ENCODE assay signal across 12 cellular contexts in genomic region chr7:155381852-155382801, GRCh38.
DNase-seq lines count a peak whose midpoint lies in the region; ATAC-seq, FAIRE-seq and TF ChIP-seq lines count a peak whose summit lies in the region.
"Had no signal": no experiment of that assay in that cellular context is flagged by ENCODE, and none has a peak within 500 bp of the region (broad histone marks: within the 10 kb centered on the region; RNA-seq: fewer than 3 reads in every experiment).

No MANE protein-coding gene starts in this region.

- H3K27me3 ChIP-seq in AG04450 (ENCODE audit: control insufficient read depth, insufficient read depth, low read length) (peaks cover 71% of the 10 kb centered on the region), IMR-90 (ENCODE audit: control insufficient read depth, insufficient read depth, low read length) (peaks cover 70% of the 10 kb centered on the region), H1 (replicated peaks in 1 of 4; ENCODE audit: control insufficient read depth in 3 of 4, extremely low read depth in 1 of 4, insufficient read depth in 3 of 4, low read length in 3 of 4) (peaks cover 75 to 90% (median 84%) of the 10 kb centered on the region in 4 experiments)

- FAIRE-seq in H1 (lab: Jason Lieb, UNC) = no peak

- peak overlapping the region; percentile 80; the same call in 1 of the 2 replicates for H2BK12ac ChIP-seq in H1 (ENCODE audit: low read depth, low read length)

- TF ChIP-seq POLR2A in IMR-90 (IDR thresholded peaks at IDR 0.05; ENCODE audit: low read depth, low read length) = no peak
- TF ChIP-seq POLR2A in H1 (IDR thresholded peaks at IDR 0.05; ENCODE audit: control extremely low read depth in 1 of 2, low read depth in 2 of 2, low read length in 2 of 2) = no peak

- H3K9me3 Mint-ChIP-seq in natural killer cell treated with Interleukin-12 subunit alpha and Interleukin-12 subunit beta and Interleukin-15 and Interleukin-18, amount 100 ng/mL, for 72 hours = no peaks in the 10 kb centered on the region
- H3K9me3 Mint-ChIP-seq in activated CD8-positive, alpha-beta T cell treated with anti-CD3 and anti-CD28 coated beads for 36 hours = no peaks in the 10 kb centered on the region

- no peak overlapping the region for H2BK15ac ChIP-seq in IMR-90 (ENCODE audit: low read depth, low read length)
- peak overlapping the region; percentile 95; the same call in 1 of the 2 replicates for H2BK15ac ChIP-seq in H1 (ENCODE audit: low read length)

- no peaks in the 10 kb centered on the region for H4K20me1 ChIP-seq in IMR-90 (ENCODE audit: insufficient read depth, low read length)
- H4K20me1 ChIP-seq in H1 (replicated peaks in 1 of 2; ENCODE audit: control insufficient read depth in 1 of 2, insufficient read depth in 2 of 2, low read length in 2 of 2) = peaks cover 21 to 27% of the 10 kb centered on the region in 2 experiments

- no peak for TF ChIP-seq EP300 in H1 (IDR thresholded peaks at IDR 0.05; ENCODE audit: borderline replicate concordance in 1 of 2, low read depth in 2 of 2, low read length in 2 of 2)

- TF ChIP-seq RAD21 in IMR-90 (IDR thresholded peaks at IDR 0.05; ENCODE audit: low read length) (no peak), H1 (IDR thresholded peaks at IDR 0.05 in 1 of 2, conservative IDR thresholded peaks at IDR 0.05 in 1 of 2; ENCODE audit: low read depth in 2 of 2, low read length in 2 of 2) (no peak)

- no peak overlapping the region for H3K23ac ChIP-seq in IMR-90 (ENCODE audit: low read depth, low read length)
- H3K23ac ChIP-seq in H1 (ENCODE audit: insufficient read length) = no peak overlapping the region

- peaks cover 11 to 14% of the 10 kb centered on the region in 2 donors for H3K4me1 Mint-ChIP-seq in natural killer cell treated with Interleukin-12 subunit alpha and Interleukin-12 subunit beta and Interleukin-15 and Interleukin-18, amount 100 ng/mL, for 72 hours (ENCODE audit: low read depth in 2 of 2)
- peaks cover 17% of the 10 kb centered on the region for H3K4me1 Mint-ChIP-seq in activated CD8-positive, alpha-beta T cell treated with anti-CD3 and anti-CD28 coated beads for 36 hours (ENCODE audit: low read depth)

- H4K8ac ChIP-seq in IMR-90 (ENCODE audit: low read depth in 2 of 2, low read length in 2 of 2) (no peak overlapping the region), H1 (ENCODE audit: extremely low read depth, insufficient read depth, low read length) (no peak overlapping the region; the same call in 1 of the 2 replicates)

- H3K4ac ChIP-seq in IMR-90 (ENCODE audit: low read depth, low read length) (no peak overlapping the region), H1 (replicated peaks; ENCODE audit: insufficient read length, low read depth, low read length) (peak overlapping the region; percentile 69)

- H3K36me3 Mint-ChIP-seq in natural killer cell treated with Interleukin-12 subunit alpha and Interleukin-12 subunit beta and Interleukin-15 and Interleukin-18, amount 100 ng/mL, for 72 hours = no peaks in the 10 kb centered on the region
- H3K36me3 Mint-ChIP-seq in activated CD8-positive, alpha-beta T cell treated with anti-CD3 and anti-CD28 coated beads for 36 hours (ENCODE audit: low read depth) = no peaks in the 10 kb centered on the region

- CTCF ChIA-PET in AG04450 (lab: Charles Lee) (interaction anchor here (2.3 kb wide), 1 partner anchor 37 kb away, joined by 11 read pairs; no protein-coding TSS in a partner anchor), IMR-90 (lab: Yijun Ruan, JAX) (interaction anchor here (1.0 kb wide), 1 partner anchor 182 kb away, joined by 3 read pairs; no protein-coding TSS in a partner anchor), H1 (lab: Charles Lee; ENCODE audit: partially characterized antibody) (interaction anchor here (0.8 to 6.3 kb wide), 9 partner anchors 9 to 455 kb away, joined by 3 to 81 read pairs (median 5); no protein-coding TSS in a partner anchor)
- CTCF ChIA-PET in activated CD8-positive, alpha-beta T cell treated with anti-CD3 and anti-CD28 coated beads for 36 hours (lab: Charles Lee) = interaction anchor here (1.3 to 4.0 kb wide), 2 partner anchors 65 to 151 kb away, joined by 4 to 26 read pairs; no protein-coding TSS in a partner anchor

- no peaks in the 10 kb centered on the region for H3K36me3 ChIP-seq in IMR-90 (ENCODE audit: control insufficient read depth, insufficient read depth, low read length)
- H3K36me3 ChIP-seq in H1 (ENCODE audit: control insufficient read depth in 2 of 4, insufficient read depth in 4 of 4, low read length in 3 of 4) = no peaks in the 10 kb centered on the region; a peak in 1 of 8 replicates
- H3K36me3 ChIP-seq: left lung had no signal

- TF ChIP-seq CTCF in AG04450 (IDR thresholded peaks at IDR 0.05; ENCODE audit: low read depth, low read length) (no peak), IMR-90 (conservative IDR thresholded peaks at IDR 0.05; ENCODE audit: low read depth, low read length) (no peak), H1 (IDR thresholded peaks at IDR 0.05; ENCODE audit: control extremely low read depth in 1 of 3, insufficient read depth in 1 of 3, low read depth in 1 of 3, low read length in 3 of 3) (no peak)
- TF ChIP-seq CTCF in activated CD8-positive, alpha-beta T cell treated with anti-CD3 and anti-CD28 coated beads for 36 hours (IDR thresholded peaks at IDR 0.05) = no peak

- H3K9me3 ChIP-seq in AG04450 (ENCODE audit: control insufficient read depth, insufficient read depth, low read length) (no peaks in the 10 kb centered on the region; the same call in 1 of the 2 replicates), IMR-90 (ENCODE audit: control insufficient read depth, insufficient read depth, low read length) (no peaks in the 10 kb centered on the region), H1 (ENCODE audit: insufficient read depth in 2 of 2, low read depth in 1 of 2, low read length in 1 of 2) (no peaks in the 10 kb centered on the region)
- H3K9me3 ChIP-seq: left lung had no signal

- no peak overlapping the region for H3K27ac Mint-ChIP-seq in natural killer cell treated with Interleukin-12 subunit alpha and Interleukin-12 subunit beta and Interleukin-15 and Interleukin-18, amount 100 ng/mL, for 72 hours
- H3K27ac Mint-ChIP-seq in activated CD8-positive, alpha-beta T cell treated with anti-CD3 and anti-CD28 coated beads for 36 hours = no peak overlapping the region

- peaks cover 44 to 47% of the 10 kb centered on the region in 2 donors for H3K27me3 Mint-ChIP-seq in natural killer cell treated with Interleukin-12 subunit alpha and Interleukin-12 subunit beta and Interleukin-15 and Interleukin-18, amount 100 ng/mL, for 72 hours
- H3K27me3 Mint-ChIP-seq in activated CD8-positive, alpha-beta T cell treated with anti-CD3 and anti-CD28 coated beads for 36 hours = peaks cover 73% of the 10 kb centered on the region

- ATAC-seq in IMR-90 (ENCODE audit: low read depth) (peak; percentile 25; the same call in 1 of the 2 replicates), HG03039 (IDR thresholded peaks at IDR 0.05; ENCODE audit: unreplicated experiment) (no peak)
- ATAC-seq in natural killer cell treated with Interleukin-12 subunit alpha and Interleukin-12 subunit beta and Interleukin-15 and Interleukin-18, amount 100 ng/mL, for 72 hours = no peak
- ATAC-seq in activated CD8-positive, alpha-beta T cell treated with anti-CD3 and anti-CD28 coated beads for 36 hours = no peak
- ATAC-seq: activated CD4-positive, CD25-positive, alpha-beta regulatory T cell treated with anti-CD3 and anti-CD28 coated beads, Interleukin-2, amount 50 U/mL, for 24 hours; left lung had no signal

- H3K9me1 ChIP-seq in IMR-90 (ENCODE audit: insufficient read depth, low read length) = no peaks in the 10 kb centered on the region

- POLR2A ChIA-PET in AG04450 (lab: Yijun Ruan, JAX) = no interaction called here
- POLR2A ChIA-PET in IMR-90 (lab: Charles Lee; ENCODE audit: unreplicated experiment) = no interaction called here
- POLR2A ChIA-PET in H1 (lab: Charles Lee; ENCODE audit: partially characterized antibody) = no interaction called here
- POLR2A ChIA-PET in activated CD8-positive, alpha-beta T cell treated with anti-CD3 and anti-CD28 coated beads for 36 hours (lab: Charles Lee) = no interaction called here

- no peak overlapping the region for H2AK9ac ChIP-seq in IMR-90 (replicated peaks; ENCODE audit: low read depth, low read length, poor library complexity)

- intact Hi-C loops in IMR-90 (cut with micrococcal nuclease) = loop anchor here (2.0 kb wide), 1 partner anchor 387 kb away; no protein-coding TSS in a partner anchor
- intact Hi-C loops in activated CD8-positive, alpha-beta T cell treated with anti-CD3 and anti-CD28 coated beads for 36 hours (cut with micrococcal nuclease) = loop anchor here (10.0 kb wide), 1 partner anchor 153 kb away; no protein-coding TSS in a partner anchor

- H2AFZ ChIP-seq in IMR-90 (replicated peaks; ENCODE audit: low read length, poor library complexity) (peak overlapping the region; percentile 63), H1 (ENCODE audit: low read length) (no peak overlapping the region)

- dilution Hi-C loops in IMR-90 (cut with HindIII; ENCODE audit: low sequenced_read_pairs, unreplicated experiment) = no loop called here

- no peak overlapping the region for H3K9ac ChIP-seq in IMR-90 (ENCODE audit: low read depth, low read length)
- no peak overlapping the region for H3K9ac ChIP-seq in H1 (replicated peaks in 1 of 4; ENCODE audit: extremely low read depth in 1 of 4, low read depth in 3 of 4, low read length in 3 of 4)

- no peak overlapping the region for H2BK20ac ChIP-seq in IMR-90 (ENCODE audit: low read depth, low read length)
- peak overlapping the region; percentile 72; the same call in 1 of the 2 replicates for H2BK20ac ChIP-seq in H1 (ENCODE audit: low read length)

- H3K23me2 ChIP-seq in H1 (ENCODE audit: low read depth, low read length) = peaks cover 3% of the 10 kb centered on the region

- H3K79me1 ChIP-seq in IMR-90 (ENCODE audit: low read depth in 1 of 2, low read length in 2 of 2) = no peaks in the 10 kb centered on the region
- H3K79me1 ChIP-seq in H1 (ENCODE audit: low read depth, low read length) = no peaks in the 10 kb centered on the region

- H3K14ac ChIP-seq in IMR-90 (replicated peaks; ENCODE audit: low read depth, low read length) (no peak overlapping the region), H1 (ENCODE audit: insufficient read length) (no peak overlapping the region)

- H4K91ac ChIP-seq in IMR-90 (ENCODE audit: insufficient read depth, low read depth, low read length) (no peak overlapping the region), H1 (replicated peaks; ENCODE audit: insufficient read length, low read length) (no peak overlapping the region)

- H4K5ac ChIP-seq in IMR-90 (ENCODE audit: low read depth, low read length) = no peak overlapping the region
- no peak overlapping the region for H4K5ac ChIP-seq in H1 (ENCODE audit: insufficient read length, low read depth, low read length)

- BruUV-seq in IMR-90 (replicated peaks; lab: Mats Ljungman, UMichigan) = no TSS peak

- peak overlapping the region; percentile 83; the same call in 1 of the 2 replicates for H3K4me2 ChIP-seq in IMR-90 (ENCODE audit: low read depth, low read length)
- peak overlapping the region; percentile 65 to 68 for H3K4me2 ChIP-seq in H1 (ENCODE audit: insufficient read depth in 1 of 2, low read depth in 2 of 2, low read length in 2 of 2)

- no peak overlapping the region for H2BK120ac ChIP-seq in IMR-90 (ENCODE audit: low read depth, low read length)
- H2BK120ac ChIP-seq in H1 (replicated peaks; ENCODE audit: low read depth, low read length) = no peak overlapping the region

- no peak overlapping the region for H3K18ac ChIP-seq in IMR-90 (ENCODE audit: low read depth, low read length)
- H3K18ac ChIP-seq in H1 (ENCODE audit: extremely low read depth, low read length) = no peak overlapping the region; the same call in 1 of the 2 replicates

- H2AK5ac ChIP-seq in IMR-90 (ENCODE audit: low read depth, low read length) (no peak overlapping the region), H1 (ENCODE audit: low read depth, low read length) (no peak overlapping the region)

- H3K4me3 ChIP-seq in AG04450 (ENCODE audit: low read depth, low read length) (0 out of 2 replicates have a peak overlapping the region, but pooled peaks have one; percentile 10), IMR-90 (ENCODE audit: insufficient read depth, low read depth, low read length) (no peak overlapping the region), H1 (ENCODE audit: extremely low read depth in 1 of 4, insufficient read depth in 2 of 4, low read depth in 3 of 4, low read length in 4 of 4) (peak overlapping the region in 3 of 4 experiments; percentile 26 to 45 (median 34); a peak in 4 of 8 replicates)

- WGBS in IMR-90 (ENCODE audit: extremely low coverage in 2 of 2, insufficient read length in 1 of 2), 2 experiments = 3% methylated on average over 18 of the region's 75 CpGs; no CpG with 5 or more reads in 1 of the 2 experiments
- WGBS in H1 (ENCODE audit: extremely low coverage in 1 of 2, insufficient coverage in 1 of 2, insufficient read length in 1 of 2, insufficient replicate concordance in 2 of 2, low coverage in 1 of 2, low lambda C conversion rate in 2 of 2, missing lambda C conversion rate in 1 of 2), 2 experiments = 10% methylated on average over 70 of the region's 75 CpGs; no CpG with 5 or more reads in 1 of the 2 experiments

- H3K56ac ChIP-seq in IMR-90 (ENCODE audit: extremely low read depth, insufficient read depth, low read length) (no peak overlapping the region), H1 (replicated peaks; ENCODE audit: insufficient read length, low read depth, low read length) (no peak overlapping the region)

- H3K4me1 ChIP-seq in IMR-90 (ENCODE audit: control insufficient read depth, insufficient read depth, low read length) = no peaks in the 10 kb centered on the region; the same call in 1 of the 2 replicates
- H3K4me1 ChIP-seq in H1 (replicated peaks in 1 of 4; ENCODE audit: control insufficient read depth in 3 of 4, insufficient read depth in 4 of 4, low read length in 3 of 4) = peaks cover 0 to 16% (median 9%) of the 10 kb centered on the region in 4 experiments; a peak in 5 of 7 replicates

- H2BK5ac ChIP-seq in IMR-90 (ENCODE audit: low read depth, low read length, poor library complexity, severe bottlenecking) (no peak overlapping the region), H1 (ENCODE audit: low read depth, low read length) (no peak overlapping the region)

- no peaks in the 10 kb centered on the region for H3K79me2 ChIP-seq in H1 (ENCODE audit: control insufficient read depth in 1 of 2, insufficient read depth in 2 of 2, low read length in 2 of 2)

- H3K4me3 Mint-ChIP-seq in natural killer cell treated with Interleukin-12 subunit alpha and Interleukin-12 subunit beta and Interleukin-15 and Interleukin-18, amount 100 ng/mL, for 72 hours = peak overlapping the region; percentile 12
- H3K4me3 Mint-ChIP-seq in activated CD8-positive, alpha-beta T cell treated with anti-CD3 and anti-CD28 coated beads for 36 hours = no peak overlapping the region

- DNase-seq in AG04450 (ENCODE audit: low read depth, low spot score) (no peak), IMR-90 (no peak), H1 (ENCODE audit: low read depth in 1 of 2, low spot score in 2 of 2) (peak in 1 of 2 experiments; percentile 56), SIG-M5 treated with dmso at 0.1 percent for 504 hours (lab: John Stamatoyannopoulos, UW; ENCODE audit: unreplicated experiment) (no peak), NCI-H1105 (lab: John Stamatoyannopoulos, UW) (no peak)
- DNase-seq in natural killer cell treated with Interleukin-12 subunit alpha and Interleukin-12 subunit beta and Interleukin-15 and Interleukin-18, amount 100 ng/mL, for 72 hours (ENCODE audit: low spot score) = no peak
- no peak for DNase-seq in activated CD8-positive, alpha-beta T cell treated with anti-CD3 and anti-CD28 coated beads for 36 hours
- DNase-seq: cerebellar nuclear complex, DND-41 had no signal

- no peak overlapping the region for H3K27ac ChIP-seq in AG04450 (ENCODE audit: low read depth, low read length)
- no peak overlapping the region for H3K27ac ChIP-seq in IMR-90 (ENCODE audit: insufficient read depth, low read length)
- H3K27ac ChIP-seq in H1 (ENCODE audit: low read depth, low read length) = no peak overlapping the region
- H3K27ac ChIP-seq: left lung had no signal

- in situ Hi-C loops in IMR-90 (cut with MboI; ENCODE audit: low sequenced_read_pairs) = loop anchor here (25.0 kb wide), 1 partner anchor 380 kb away; no protein-coding TSS in a partner anchor
